13 cellular contexts compared by ENCODE assay signal in the genomic region with DNA sequence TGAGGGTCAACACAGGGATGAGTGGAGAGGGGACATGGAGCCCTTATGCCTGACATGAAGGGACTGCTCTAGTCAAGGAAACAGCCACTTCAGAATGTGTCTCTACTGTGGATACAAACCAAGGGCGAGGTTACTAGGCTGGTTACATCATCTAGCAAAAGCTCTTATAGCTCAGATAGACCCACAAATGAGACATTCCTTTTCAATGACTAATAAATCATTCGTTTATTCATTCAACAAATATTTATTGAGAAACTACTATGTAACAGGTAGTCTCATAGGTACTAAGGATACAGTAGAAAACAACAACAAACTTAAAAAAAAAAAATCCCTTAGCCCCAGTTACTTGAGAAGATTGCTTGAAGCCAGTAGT.
DNase-seq lines count a peak whose midpoint lies in the region; ATAC-seq and TF ChIP-seq lines count a peak whose summit lies in the region.
"Had no signal": no experiment of that assay in that cellular context is flagged by ENCODE, and none has a peak within 500 bp of the region (broad histone marks: within the 10 kb centered on the region; RNA-seq: fewer than 3 reads in every experiment).

No MANE protein-coding gene starts in this region.

- TF ChIP-seq CTCF in PC-3 (conservative IDR thresholded peaks at IDR 0.05; ENCODE audit: low read depth, low read length) (no peak), choroid plexus epithelial cell (conservative IDR thresholded peaks at IDR 0.05; ENCODE audit: low read depth, low read length) (no peak), WTC11 (IDR thresholded peaks at IDR 0.05) (no peak)

- H2BK120ac ChIP-seq in mesenchymal stem cell (ENCODE audit: low read depth, low read length), result no peak overlapping the region

- no peak overlapping the region for H3K4ac ChIP-seq in mesenchymal stem cell (ENCODE audit: low read depth in 1 of 2, low read length in 2 of 2)

- H3K4me1 Mint-ChIP-seq in WTC11, result peaks cover 14% of the 10 kb centered on the region
- H3K4me1 Mint-ChIP-seq in activated naive CD8-positive, alpha-beta T cell treated with anti-CD3 and anti-CD28 coated beads for 36 hours, result no peaks in the 10 kb centered on the region

- no peaks in the 10 kb centered on the region for H3K79me2 ChIP-seq in PC-3 (ENCODE audit: low read length)

- H3K27me3 Mint-ChIP-seq in WTC11 (ENCODE audit: low read depth), result no peaks in the 10 kb centered on the region
- H3K27me3 Mint-ChIP-seq in activated naive CD8-positive, alpha-beta T cell treated with anti-CD3 and anti-CD28 coated beads for 36 hours, result peaks cover 3% of the 10 kb centered on the region

- H3K27ac ChIP-seq in PC-3 (ENCODE audit: low read length), result peak overlapping the region; percentile 38
- H3K27ac ChIP-seq in mesenchymal stem cell (ENCODE audit: low read length, poor library complexity, severe bottlenecking), result no peak overlapping the region
- H3K27ac ChIP-seq: BLaER1, stomach had no signal

- H4K91ac ChIP-seq in mesenchymal stem cell (ENCODE audit: low read length), result no peak overlapping the region

- H3F3A ChIP-seq in PC-3 (ENCODE audit: low read length, unreplicated experiment), result no peaks in the 10 kb centered on the region

- intact Hi-C loops in PC-3 (cut with micrococcal nuclease), result no loop called here

- H3K9me3 ChIP-seq in PC-3 (ENCODE audit: low read length) (no peaks in the 10 kb centered on the region), mesenchymal stem cell (ENCODE audit: control insufficient read depth, low read length) (no peaks in the 10 kb centered on the region)
- H3K9me3 ChIP-seq: BLaER1, stomach had no signal

- H2BK12ac ChIP-seq in mesenchymal stem cell (ENCODE audit: low read length in 2 of 2), result no peak overlapping the region

- ATAC-seq in PC-3, result peak; percentile 90
- no peak for ATAC-seq in WTC11

- no peaks in the 10 kb centered on the region for H3K79me1 ChIP-seq in mesenchymal stem cell (replicated peaks; ENCODE audit: low read length, poor library complexity, severe bottlenecking)

- H2BK15ac ChIP-seq in mesenchymal stem cell (ENCODE audit: low read depth, poor library complexity, severe bottlenecking), result no peak overlapping the region

- H3K23ac ChIP-seq in mesenchymal stem cell (ENCODE audit: low read length in 2 of 2), result no peak overlapping the region

- H3K4me2 ChIP-seq in PC-3 (ENCODE audit: low read length) (0 out of 2 replicates have a peak overlapping the region, but pooled peaks have one; percentile 18), mesenchymal stem cell (ENCODE audit: low read length, poor library complexity, severe bottlenecking) (no peak overlapping the region)
- H3K4me2 ChIP-seq: BLaER1 had no signal

- CTCF ChIA-PET in PC-3 (lab: Charles Lee), result no interaction called here
- CTCF ChIA-PET in WTC11 (lab: Charles Lee), result interaction anchor here (0.5 to 1.0 kb wide), 2 partner anchors 10 to 43 kb away, joined by 4 to 5 read pairs; no protein-coding TSS in a partner anchor

- H4K8ac ChIP-seq in mesenchymal stem cell (ENCODE audit: low read length), result no peak overlapping the region

- H3K36me3 ChIP-seq in PC-3 (ENCODE audit: low read depth, low read length) (no peaks in the 10 kb centered on the region), mesenchymal stem cell (ENCODE audit: control insufficient read depth in 1 of 2, insufficient read depth in 2 of 2, low read depth in 1 of 2, low read length in 2 of 2) (no peaks in the 10 kb centered on the region)
- H3K36me3 ChIP-seq: BLaER1 had no signal

- no peak overlapping the region for H2AFZ ChIP-seq in PC-3 (ENCODE audit: low read length)
- H2AFZ ChIP-seq in mesenchymal stem cell (ENCODE audit: low read depth, low read length), result no peak overlapping the region

- H2AK5ac ChIP-seq in mesenchymal stem cell (ENCODE audit: low read length, severe bottlenecking), result no peak overlapping the region

- no peak overlapping the region for H3K27ac Mint-ChIP-seq in WTC11
- H3K27ac Mint-ChIP-seq in activated naive CD8-positive, alpha-beta T cell treated with anti-CD3 and anti-CD28 coated beads for 36 hours, result no peak overlapping the region
- H3K27ac Mint-ChIP-seq: activated T-helper 2 cell treated with anti-CD3 and anti-CD28 coated beads, Interferon-gamma antibody, Interleukin-2, Interleukin-4, amounts not matched to agents 10 μg/mL and 5 μg/mL and 100 μg/mL, durations not matched to agents 14 hours and 24 hours and 36 hours had no signal

- H3K9ac ChIP-seq in PC-3 (ENCODE audit: low read length), result no peak overlapping the region
- peak overlapping the region; percentile 17 for H3K9ac ChIP-seq in mesenchymal stem cell (ENCODE audit: low read length)
- H3K9ac ChIP-seq: BLaER1 had no signal

- no peak overlapping the region for H2BK5ac ChIP-seq in mesenchymal stem cell (ENCODE audit: low read depth, low read length, poor library complexity, severe bottlenecking)

- no peaks in the 10 kb centered on the region for H3K9me2 ChIP-seq in PC-3 (replicated peaks; ENCODE audit: low read length)

- H4K20me1 ChIP-seq in PC-3 (ENCODE audit: low read length), result no peaks in the 10 kb centered on the region
- H4K20me1 ChIP-seq: BLaER1 had no signal

- peaks cover 16% of the 10 kb centered on the region for H3K4me1 ChIP-seq in PC-3 (ENCODE audit: insufficient read depth, low read length)
- peaks cover 2% of the 10 kb centered on the region for H3K4me1 ChIP-seq in mesenchymal stem cell (ENCODE audit: control insufficient read depth, insufficient read depth, low read depth, low read length)
- H3K4me1 ChIP-seq: BLaER1 had no signal

- H3K9me3 Mint-ChIP-seq in WTC11, result no peaks in the 10 kb centered on the region
- no peaks in the 10 kb centered on the region for H3K9me3 Mint-ChIP-seq in activated naive CD8-positive, alpha-beta T cell treated with anti-CD3 and anti-CD28 coated beads for 36 hours
- H3K9me3 Mint-ChIP-seq: activated T-helper 2 cell treated with anti-CD3 and anti-CD28 coated beads, Interferon-gamma antibody, Interleukin-2, Interleukin-4, amounts not matched to agents 10 μg/mL and 5 μg/mL and 100 μg/mL, durations not matched to agents 14 hours and 24 hours and 36 hours had no signal

- no peak overlapping the region for H3K4me3 Mint-ChIP-seq in WTC11
- H3K4me3 Mint-ChIP-seq in activated naive CD8-positive, alpha-beta T cell treated with anti-CD3 and anti-CD28 coated beads for 36 hours, result no peak overlapping the region

- H3K27me3 ChIP-seq in PC-3 (ENCODE audit: low read length) (no peaks in the 10 kb centered on the region), mesenchymal stem cell (ENCODE audit: control insufficient read depth in 1 of 2, insufficient read depth in 1 of 2, low read length in 2 of 2) (no peaks in the 10 kb centered on the region)
- H3K27me3 ChIP-seq: BLaER1, stomach had no signal

- H3K36me3 Mint-ChIP-seq in WTC11, result 0 out of 2 replicates have a peak, but pooled peaks cover 3% of the 10 kb centered on the region
- H3K36me3 Mint-ChIP-seq in activated naive CD8-positive, alpha-beta T cell treated with anti-CD3 and anti-CD28 coated beads for 36 hours, result no peaks in the 10 kb centered on the region

- DNase-seq in EH (ENCODE audit: low read depth) (peak; percentile 76), PC-3 (peak; percentile 80), choroid plexus epithelial cell (ENCODE audit: low read depth) (peak; percentile 84), mesenchymal stem cell (peak; percentile 74), DMS 273 (lab: John Stamatoyannopoulos, UW; ENCODE audit: unreplicated experiment) (no peak), midbrain (lab: John Stamatoyannopoulos, UW) (no peak), WTC11 (ENCODE audit: low spot score) (no peak)
- DNase-seq in activated naive CD8-positive, alpha-beta T cell treated with anti-CD3 and anti-CD28 coated beads for 36 hours, result no peak
- DNase-seq: GDM1, NCI-H2171 had no signal

- POLR2A ChIA-PET in PC-3 (lab: Charles Lee; ENCODE audit: unreplicated experiment), result interaction anchor here (0.6 kb wide), 1 partner anchor 39 kb away, joined by 3 read pairs; no protein-coding TSS in a partner anchor
- POLR2A ChIA-PET in WTC11 (lab: Charles Lee), result no interaction called here

- H3K18ac ChIP-seq in mesenchymal stem cell (ENCODE audit: low read depth in 1 of 2, low read length in 2 of 2), result no peak overlapping the region

- no peak overlapping the region for H3K14ac ChIP-seq in mesenchymal stem cell (ENCODE audit: low read length in 2 of 2)

- 0% methylated on average over 1 of the region's 2 CpGs for WGBS in mesenchymal stem cell

- BruUV-seq in PC-3 (replicated peaks; lab: Mats Ljungman, UMichigan), result no TSS peak

- H3K4me3 ChIP-seq in PC-3 (ENCODE audit: low read length) (no peak overlapping the region), choroid plexus epithelial cell (ENCODE audit: low read depth, low read length) (no peak overlapping the region), mesenchymal stem cell (ENCODE audit: insufficient read depth in 1 of 2, low read depth in 1 of 2, low read length in 2 of 2) (no peak overlapping the region)
- H3K4me3 ChIP-seq: BLaER1, stomach had no signal

TF ChIP-seq in WTC11, 78 proteins besides CTCF, POLR2A, EP300 and RAD21 (continues in another document):
- TF ChIP-seq, protein P1, sequence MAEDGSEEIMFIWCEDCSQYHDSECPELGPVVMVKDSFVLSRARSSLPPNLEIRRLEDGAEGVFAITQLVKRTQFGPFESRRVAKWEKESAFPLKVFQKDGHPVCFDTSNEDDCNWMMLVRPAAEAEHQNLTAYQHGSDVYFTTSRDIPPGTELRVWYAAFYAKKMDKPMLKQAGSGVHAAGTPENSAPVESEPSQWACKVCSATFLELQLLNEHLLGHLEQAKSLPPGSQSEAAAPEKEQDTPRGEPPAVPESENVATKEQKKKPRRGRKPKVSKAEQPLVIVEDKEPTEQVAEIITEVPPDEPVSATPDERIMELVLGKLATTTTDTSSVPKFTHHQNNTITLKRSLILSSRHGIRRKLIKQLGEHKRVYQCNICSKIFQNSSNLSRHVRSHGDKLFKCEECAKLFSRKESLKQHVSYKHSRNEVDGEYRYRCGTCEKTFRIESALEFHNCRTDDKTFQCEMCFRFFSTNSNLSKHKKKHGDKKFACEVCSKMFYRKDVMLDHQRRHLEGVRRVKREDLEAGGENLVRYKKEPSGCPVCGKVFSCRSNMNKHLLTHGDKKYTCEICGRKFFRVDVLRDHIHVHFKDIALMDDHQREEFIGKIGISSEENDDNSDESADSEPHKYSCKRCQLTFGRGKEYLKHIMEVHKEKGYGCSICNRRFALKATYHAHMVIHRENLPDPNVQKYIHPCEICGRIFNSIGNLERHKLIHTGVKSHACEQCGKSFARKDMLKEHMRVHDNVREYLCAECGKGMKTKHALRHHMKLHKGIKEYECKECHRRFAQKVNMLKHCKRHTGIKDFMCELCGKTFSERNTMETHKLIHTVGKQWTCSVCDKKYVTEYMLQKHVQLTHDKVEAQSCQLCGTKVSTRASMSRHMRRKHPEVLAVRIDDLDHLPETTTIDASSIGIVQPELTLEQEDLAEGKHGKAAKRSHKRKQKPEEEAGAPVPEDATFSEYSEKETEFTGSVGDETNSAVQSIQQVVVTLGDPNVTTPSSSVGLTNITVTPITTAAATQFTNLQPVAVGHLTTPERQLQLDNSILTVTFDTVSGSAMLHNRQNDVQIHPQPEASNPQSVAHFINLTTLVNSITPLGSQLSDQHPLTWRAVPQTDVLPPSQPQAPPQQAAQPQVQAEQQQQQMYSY (CRISPR knock-in tag; IDR thresholded peaks at IDR 0.05), result no peak

Comparison
In these comparisons a context has a peak if more than half of its experiments do, and no peak if none do; other contexts are left out.
1. DNase-seq: peak in EH (single experiment), PC-3 (single experiment), choroid plexus epithelial cell (single experiment) and mesenchymal stem cell (single experiment); none in DMS 273 (single experiment), midbrain (single experiment), WTC11 (single experiment) and activated naive CD8-positive, alpha-beta T cell treated with anti-CD3 and anti-CD28 coated beads for 36 hours (single experiment).